Comparison of ENCODE assay signal across 16 cellular contexts in genomic region chr21:40990366-40990765, GRCh38.
DNase-seq lines count a peak whose midpoint lies in the region; ATAC-seq and TF ChIP-seq lines count a peak whose summit lies in the region.
"Had no signal": no experiment of that assay in that cellular context is flagged by ENCODE, and none has a peak within 500 bp of the region (broad histone marks: within the 10 kb centered on the region; RNA-seq: fewer than 3 reads in every experiment).

No MANE protein-coding gene starts in this region.

- no peak overlapping the region for H3K4ac ChIP-seq in neuronal stem cell (ENCODE audit: low read length)

- peak overlapping the region; percentile 72 for H2BK120ac ChIP-seq in neuronal stem cell (ENCODE audit: low read depth, low read length)

- ATAC-seq in lower lobe of right lung (peak; percentile 11 to 29), upper lobe of left lung (ENCODE audit: low FRiP score in 2 of 2) (peak; percentile 21 to 45), HG03139 (IDR thresholded peaks at IDR 0.05; ENCODE audit: unreplicated experiment) (no peak)

- no peak overlapping the region for H3K4me3 Mint-ChIP-seq in mesothelial cell of epicardium
- H3K4me3 Mint-ChIP-seq: CD4-positive, alpha-beta T cell had no signal

- intact Hi-C loops in lower lobe of right lung (cut with DNase I) = no loop called here

- no peaks in the 10 kb centered on the region for H3K4me1 Mint-ChIP-seq in mesothelial cell of epicardium

- peak overlapping the region; percentile 65 for H4K8ac ChIP-seq in neuronal stem cell (ENCODE audit: low read depth, low read length)

- H3K36me3 Mint-ChIP-seq in mesothelial cell of epicardium = no peaks in the 10 kb centered on the region

- H3K9ac ChIP-seq in neuronal stem cell (ENCODE audit: low read depth, low read length, poor library complexity) = peak overlapping the region; percentile 44
- H3K9ac ChIP-seq: GM23248 had no signal

- no peak overlapping the region for H2AFZ ChIP-seq in neuronal stem cell (ENCODE audit: low read length)
- H2AFZ ChIP-seq: GM23248 had no signal

- H3K27ac Mint-ChIP-seq in mesothelial cell of epicardium = no peak overlapping the region
- H3K27ac Mint-ChIP-seq: CD4-positive, alpha-beta T cell had no signal

- H3K4me3 ChIP-seq in lower lobe of right lung = no peak overlapping the region
- H3K4me3 ChIP-seq in neuronal stem cell (ENCODE audit: low read length in 2 of 2) = no peak overlapping the region
- H3K4me3 ChIP-seq in upper lobe of left lung = no peak overlapping the region
- no peak overlapping the region for H3K4me3 ChIP-seq in BE2C (ENCODE audit: low read depth, low read length)
- H3K4me3 ChIP-seq: GM23248 had no signal

- peak overlapping the region; percentile 75 for H2AK5ac ChIP-seq in neuronal stem cell (ENCODE audit: low read depth, low read length)

- H3K4me1 ChIP-seq in lower lobe of right lung (no peaks in the 10 kb centered on the region), neuronal stem cell (ENCODE audit: control insufficient read depth in 2 of 2, insufficient read depth in 1 of 2, low read depth in 1 of 2, low read length in 2 of 2) (peaks cover 0 to 3% of the 10 kb centered on the region in 2 donors), upper lobe of left lung (no peaks in the 10 kb centered on the region), BE2C (no peaks in the 10 kb centered on the region)
- H3K4me1 ChIP-seq: Caco-2 had no signal

- no peak for TF ChIP-seq EP300 in upper lobe of left lung (IDR thresholded peaks at IDR 0.05)

- peak overlapping the region; percentile 82 for H2BK5ac ChIP-seq in neuronal stem cell (ENCODE audit: low read length)

- H3K27ac ChIP-seq in lower lobe of right lung (no peak overlapping the region), neuronal stem cell (replicated peaks; ENCODE audit: low read length) (no peak overlapping the region), upper lobe of left lung (no peak overlapping the region)
- H3K27ac ChIP-seq: C4-2B, GM23248, HL-60 had no signal

- no peak overlapping the region for H4K91ac ChIP-seq in neuronal stem cell (ENCODE audit: low read depth, low read length, poor library complexity)

- TF ChIP-seq CTCF in lower lobe of right lung (IDR thresholded peaks at IDR 0.05) (no peak), upper lobe of left lung (IDR thresholded peaks at IDR 0.05) (no peak), mesothelial cell of epicardium (IDR thresholded peaks at IDR 0.05; ENCODE audit: unreplicated experiment) (no peak), BE2C (IDR thresholded peaks at IDR 0.05; ENCODE audit: low read depth, low read length) (no peak)

- no CpG with 5 or more reads among the region's 2 CpGs for WGBS in neuronal stem cell (ENCODE audit: extremely low coverage in 2 of 2, insufficient read length in 2 of 2, insufficient replicate concordance in 1 of 2), 2 donors
- 80% methylated on average over 1 of the region's 2 CpGs; no CpG with 5 or more reads in 1 of the 2 donors for WGBS in upper lobe of left lung, 2 donors

- no peak for DNase-seq in lower lobe of right lung
- no peak for DNase-seq in neuronal stem cell (ENCODE audit: low spot score)
- peak in 1 of 2 donors; percentile 51 for DNase-seq in upper lobe of left lung
- no peak for DNase-seq in mesothelial cell of epicardium (ENCODE audit: low spot score in 2 of 2, unreplicated experiment in 2 of 2)
- DNase-seq in BE2C = no peak
- DNase-seq: ACHN; Caco-2; CD4-positive, alpha-beta T cell; DMS153; DMS79; GDM1; GM23248; HCEC 1CT had no signal

- H3K4me2 ChIP-seq in neuronal stem cell (ENCODE audit: insufficient read depth, low read length, poor library complexity, severe bottlenecking) = no peak overlapping the region

- peaks cover 16% of the 10 kb centered on the region for H3K9me3 Mint-ChIP-seq in mesothelial cell of epicardium
- H3K9me3 Mint-ChIP-seq: CD4-positive, alpha-beta T cell had no signal

- peaks cover under 1% of the 10 kb centered on the region for H3K27me3 Mint-ChIP-seq in mesothelial cell of epicardium (ENCODE audit: low read depth)

- H3K9me3 ChIP-seq in lower lobe of right lung = no peaks in the 10 kb centered on the region
- H3K9me3 ChIP-seq in neuronal stem cell (replicated peaks in 1 of 2; ENCODE audit: control insufficient read depth in 2 of 2, insufficient read depth in 1 of 2, low read depth in 1 of 2, low read length in 2 of 2) = peaks cover 0 to 9% of the 10 kb centered on the region in 2 donors
- no peaks in the 10 kb centered on the region for H3K9me3 ChIP-seq in upper lobe of left lung
- H3K9me3 ChIP-seq in BE2C = peaks cover 11% of the 10 kb centered on the region
- H3K9me3 ChIP-seq: Caco-2 had no signal

- H2BK15ac ChIP-seq in neuronal stem cell (ENCODE audit: low read length) = peak overlapping the region; percentile 67

- H3K27me3 ChIP-seq in lower lobe of right lung (ENCODE audit: low read depth) = no peaks in the 10 kb centered on the region
- H3K27me3 ChIP-seq in neuronal stem cell (ENCODE audit: control insufficient read depth in 3 of 3, insufficient read depth in 3 of 3, low read depth in 1 of 3, low read length in 3 of 3) = peaks cover 0 to 6% (median 0%) of the 10 kb centered on the region in 3 experiments
- H3K27me3 ChIP-seq in upper lobe of left lung = no peaks in the 10 kb centered on the region
- no peaks in the 10 kb centered on the region for H3K27me3 ChIP-seq in BE2C

- peak overlapping the region; percentile 80 for H3K23ac ChIP-seq in neuronal stem cell (ENCODE audit: low read depth, low read length, poor library complexity)

- peaks cover 5% of the 10 kb centered on the region for H3K79me1 ChIP-seq in neuronal stem cell (ENCODE audit: low read depth, low read length)

- peak overlapping the region; percentile 41 for H2BK12ac ChIP-seq in neuronal stem cell (ENCODE audit: low read length)

- H3K36me3 ChIP-seq in lower lobe of right lung = no peaks in the 10 kb centered on the region
- H3K36me3 ChIP-seq in neuronal stem cell (replicated peaks in 1 of 2; ENCODE audit: control insufficient read depth in 2 of 2, insufficient read depth in 2 of 2, low read length in 2 of 2) = peaks cover 0 to 2% of the 10 kb centered on the region in 2 donors
- no peaks in the 10 kb centered on the region for H3K36me3 ChIP-seq in upper lobe of left lung
- H3K36me3 ChIP-seq in BE2C = no peaks in the 10 kb centered on the region

- H3K14ac ChIP-seq in neuronal stem cell (ENCODE audit: low read length) = peak overlapping the region; percentile 89

- H3K18ac ChIP-seq in neuronal stem cell (ENCODE audit: low read length) = peak overlapping the region; percentile 80

- no peak for TF ChIP-seq POLR2A in upper lobe of left lung (IDR thresholded peaks at IDR 0.05)
